In genomic region chr20:9390441-9390840, GRCh38 we compare ENCODE assay signal across 20 cellular contexts.
"Had no signal": no experiment of that assay in that cellular context is flagged by ENCODE, and none has a peak within 500 bp of the region (broad histone marks: within the 10 kb centered on the region; RNA-seq: fewer than 3 reads in every experiment).

No MANE protein-coding gene starts in this region.

- H3K27ac ChIP-seq: RWPE1 had no signal

- H3K9ac ChIP-seq: SK-N-SH had no signal

- H3K9me3 ChIP-seq: SK-N-SH had no signal

- ATAC-seq: Panc1, PC-3 had no signal

- DNase-seq: Kasumi-1, KG1, MM.1S, NCI-H1048, NCI-H1105, NCI-H1436 treated with DMSO at 0.1 percent for 48 hours, NCI-H1694, NCI-H187 treated with DMSO at 0.1 percent for 48 hours, NCI-H2029 treated with DMSO at 0.1 percent for 48 hours, NCI-H2171 treated with DMSO at 0.1 percent for 48 hours, NCI-H345, NCI-H524, NCI-H526 treated with DMSO at 0.1 percent for 48 hours, NCI-H748 treated with DMSO at 0.1 percent for 48 hours, PC-3, SHP77, SK-N-SH, SW 1271 had no signal
